8 cellular contexts compared by ENCODE assay signal in genomic region chr20:62683136-62683535, GRCh38. TPM values are rescaled to one million over a fixed set of nuclear protein-coding genes. Genes with fewer than 3 reads are reported as not detected.
"Had no signal": no experiment of that assay in that cellular context is flagged by ENCODE, and none has a peak within 500 bp of the region (broad histone marks: within the 10 kb centered on the region; RNA-seq: fewer than 3 reads in every experiment).

No MANE protein-coding gene starts in this region.

- H3K4me3 Mint-ChIP-seq: GM23338, HFFc6, IgD-negative memory B cell had no signal

- H3K4me3 ChIP-seq: GM23338, HAP-1 had no signal

- DNase-seq: H7, HFFc6, KBM-7 had no signal

- H3K36me3 ChIP-seq: HAP-1 had no signal

- H3K27ac ChIP-seq: HL-60 had no signal

- H3K9me3 ChIP-seq: HAP-1 had no signal

- H3K27ac Mint-ChIP-seq: GM23338, HFFc6, IgD-negative memory B cell had no signal

- H3K4me1 ChIP-seq: HAP-1 had no signal

RNA-seq across cellular contexts. Expression of gene NTSR1, which starts 25.5 kb away (rescaled TPM):
- total RNA-seq: H4 had no signal
